Comparison of ENCODE assay signal across 14 cellular contexts in genomic region chr17:56798916-56799315, GRCh38. TPM values are rescaled to one million over a fixed set of nuclear protein-coding genes. Genes with fewer than 3 reads are reported as not detected.
DNase-seq lines count a peak whose midpoint lies in the region; ATAC-seq, FAIRE-seq and TF ChIP-seq lines count a peak whose summit lies in the region.
"Had no signal": no experiment of that assay in that cellular context is flagged by ENCODE, and none has a peak within 500 bp of the region (broad histone marks: within the 10 kb centered on the region; RNA-seq: fewer than 3 reads in every experiment).

No MANE protein-coding gene starts in this region.

- peak overlapping the region; percentile 45 for H3K4me2 ChIP-seq in BLaER1
- no peak overlapping the region for H3K4me2 ChIP-seq in Karpas-422 (ENCODE audit: low read depth, low read length, poor library complexity, severe bottlenecking)

- peak; percentile 65 for DNase-seq in Karpas-422
- peak; percentile 44 for DNase-seq in RPMI7951 (ENCODE audit: low read depth)
- DNase-seq in iPS DF 4.7 (ENCODE audit: extremely low read depth, low spot score): peak; percentile 41
- DNase-seq in frontal cortex (ENCODE audit: low spot score in 2 of 2): no peak
- DNase-seq in ascending aorta (ENCODE audit: low spot score in 2 of 2): no peak
- DNase-seq: activated B cell treated with CpG ODN at 0.5 μM for 24 hours; activated naive CD8-positive, alpha-beta T cell treated with anti-CD3 and anti-CD28 coated beads, Interleukin-2, amount 50 U/mL, for 24 hours; colonic mucosa; NCI-H446 had no signal

- no peaks in the 10 kb centered on the region for H3K79me2 ChIP-seq in Karpas-422 (ENCODE audit: low read length)

- no peaks in the 10 kb centered on the region for H3K9me2 ChIP-seq in Karpas-422 (replicated peaks; ENCODE audit: insufficient read depth, low read length)

- H3K36me3 ChIP-seq in BLaER1: no peaks in the 10 kb centered on the region
- no peaks in the 10 kb centered on the region for H3K36me3 ChIP-seq in Karpas-422 (ENCODE audit: insufficient read depth, low read length)
- H3K36me3 ChIP-seq in ascending aorta: no peaks in the 10 kb centered on the region
- H3K36me3 ChIP-seq: colonic mucosa, right atrium auricular region had no signal

- H3K9me3 ChIP-seq in BLaER1 (no peaks in the 10 kb centered on the region), Karpas-422 (ENCODE audit: low read length) (no peaks in the 10 kb centered on the region), ascending aorta (no peaks in the 10 kb centered on the region)
- H3K9me3 ChIP-seq: colonic mucosa, right atrium auricular region had no signal

- H3K4me3 ChIP-seq in BLaER1: no peak overlapping the region
- no peak overlapping the region for H3K4me3 ChIP-seq in Karpas-422 (ENCODE audit: low read length)
- no peak overlapping the region for H3K4me3 ChIP-seq in ascending aorta
- H3K4me3 ChIP-seq: colonic mucosa, right atrium auricular region had no signal

- no peak for ATAC-seq in GM19351 (IDR thresholded peaks at IDR 0.05; ENCODE audit: unreplicated experiment)
- ATAC-seq in GM18873 (IDR thresholded peaks at IDR 0.05; ENCODE audit: low FRiP score, unreplicated experiment): no peak
- ATAC-seq: activated naive CD8-positive, alpha-beta T cell treated with anti-CD3 and anti-CD28 coated beads, Interleukin-2, amount 50 U/mL, for 24 hours had no signal

- FAIRE-seq in frontal cortex (lab: Jason Lieb, UNC): no peak
- FAIRE-seq: islet of Langerhans had no signal

- no peak for TF ChIP-seq CTCF in ascending aorta (IDR thresholded peaks at IDR 0.05)

- no peak overlapping the region for H3K9ac ChIP-seq in BLaER1
- no peak overlapping the region for H3K9ac ChIP-seq in Karpas-422 (ENCODE audit: low read length)

- H3K27me3 ChIP-seq in BLaER1: no peaks in the 10 kb centered on the region
- no peaks in the 10 kb centered on the region for H3K27me3 ChIP-seq in Karpas-422 (ENCODE audit: low read length)
- H3K27me3 ChIP-seq in ascending aorta: no peaks in the 10 kb centered on the region
- H3K27me3 ChIP-seq: colonic mucosa, right atrium auricular region had no signal

- H3K4me1 ChIP-seq in BLaER1 (peaks cover 19% of the 10 kb centered on the region), Karpas-422 (ENCODE audit: low read length) (peaks cover 17% of the 10 kb centered on the region), ascending aorta (no peaks in the 10 kb centered on the region)
- H3K4me1 ChIP-seq: colonic mucosa, right atrium auricular region had no signal

- intact Hi-C loops in ascending aorta (cut with DNase I): no loop called here

- no peak overlapping the region for H2AFZ ChIP-seq in Karpas-422 (ENCODE audit: low read length)

- no peaks in the 10 kb centered on the region for H4K20me1 ChIP-seq in BLaER1
- H4K20me1 ChIP-seq in Karpas-422 (ENCODE audit: insufficient read depth, low read depth, low read length): no peaks in the 10 kb centered on the region

- no peak overlapping the region for H3K27ac ChIP-seq in BLaER1
- no peak overlapping the region for H3K27ac ChIP-seq in Karpas-422 (ENCODE audit: low read length)
- H3K27ac ChIP-seq in ascending aorta: no peak overlapping the region
- H3K27ac ChIP-seq: colonic mucosa, right atrium auricular region had no signal

RNA-seq across cellular contexts. Expression of gene C17orf67, which starts 34.8 kb away (rescaled TPM):
- total RNA-seq in Karpas-422 (2014; rRNA removed; shearing (Covaris generic); ENCODE audit: low replicate concordance): 0.32 TPM in 1 of 2 replicates, not detected in the other
- total RNA-seq in RPMI7951 (2014; rRNA removed; shearing (Covaris generic)): 0.10 and 0.12 TPM in 2 replicates
- total RNA-seq in frontal cortex: 2.0 TPM
- total RNA-seq in ascending aorta: 10.1 TPM

RNA-seq across cellular contexts. Expression of gene DGKE, which starts 35.0 kb away (rescaled TPM):
- 0.30 and 0.32 TPM in 2 replicates for total RNA-seq in Karpas-422 (2014; rRNA removed; shearing (Covaris generic); ENCODE audit: low replicate concordance)
- total RNA-seq in RPMI7951 (2014; rRNA removed; shearing (Covaris generic)): 0.29 and 3.1 TPM in 2 replicates
- total RNA-seq in frontal cortex (28.5 TPM), ascending aorta (85.0 TPM)

Comparison
In these comparisons a context has a peak if more than half of its experiments do, and no peak if none do; other contexts are left out.
1. DNase-seq: peak in Karpas-422 (single experiment), RPMI7951 (single experiment) and iPS DF 4.7 (single experiment); none in frontal cortex (0 of 2) and ascending aorta (0 of 2).